In genomic region chr17:76833034-76833689, GRCh38 we compare ENCODE assay signal across 2 cellular contexts.
TF ChIP-seq lines count a peak whose summit lies in the region.

No MANE protein-coding gene starts in this region.

TF ChIP-seq in HCT116, 20 proteins besides CTCF, POLR2A, EP300 and RAD21 (continued from another document):
- TF ChIP-seq REST (IDR thresholded peaks at IDR 0.05; ENCODE audit: low read depth) (no peak), ZFX (IDR thresholded peaks at IDR 0.05) (no peak), CEBPB (IDR thresholded peaks at IDR 0.05; ENCODE audit: low read depth) (no peak), CBX3 (IDR thresholded peaks at IDR 0.05; ENCODE audit: low read depth) (no peak), TCF7L2 (IDR thresholded peaks at IDR 0.05; ENCODE audit: borderline replicate concordance, extremely low read depth, insufficient read depth, insufficient read length) (no peak), EGR1 (IDR thresholded peaks at IDR 0.05; ENCODE audit: low read depth) (no peak), EZH2 (IDR thresholded peaks at IDR 0.05) (no peak)

TF ChIP-seq in K562, 482 proteins besides CTCF, POLR2A, EP300 and RAD21 (continued from another document):
- TF ChIP-seq TOE1 (IDR thresholded peaks at IDR 0.05; ENCODE audit: borderline replicate concordance) (peak; percentile 66; the same call in 1 of the 2 replicates), TOE1 (CRISPR knock-in tag; IDR thresholded peaks at IDR 0.05; ENCODE audit: borderline replicate concordance, low read depth) (no peak), PKNOX1 (IDR thresholded peaks at IDR 0.05) (peak; percentile 55; the same call in 1 of the 2 replicates), RAD51 (IDR thresholded peaks at IDR 0.05; ENCODE audit: borderline replicate concordance, low read depth) (peak; percentile 50; the same call in 1 of the 2 replicates), USF2 (CRISPR knock-in tag; IDR thresholded peaks at IDR 0.05) (peak; percentile 33; the same call in 1 of the 2 replicates), ZNF263 (CRISPR knock-in tag; IDR thresholded peaks at IDR 0.05; ENCODE audit: borderline replicate concordance) (peak; percentile 49; the same call in 1 of the 2 replicates), ZFP30 (CRISPR knock-in tag; IDR thresholded peaks at IDR 0.05; ENCODE audit: borderline replicate concordance) (no peak)
- TF ChIP-seq, protein P1, sequence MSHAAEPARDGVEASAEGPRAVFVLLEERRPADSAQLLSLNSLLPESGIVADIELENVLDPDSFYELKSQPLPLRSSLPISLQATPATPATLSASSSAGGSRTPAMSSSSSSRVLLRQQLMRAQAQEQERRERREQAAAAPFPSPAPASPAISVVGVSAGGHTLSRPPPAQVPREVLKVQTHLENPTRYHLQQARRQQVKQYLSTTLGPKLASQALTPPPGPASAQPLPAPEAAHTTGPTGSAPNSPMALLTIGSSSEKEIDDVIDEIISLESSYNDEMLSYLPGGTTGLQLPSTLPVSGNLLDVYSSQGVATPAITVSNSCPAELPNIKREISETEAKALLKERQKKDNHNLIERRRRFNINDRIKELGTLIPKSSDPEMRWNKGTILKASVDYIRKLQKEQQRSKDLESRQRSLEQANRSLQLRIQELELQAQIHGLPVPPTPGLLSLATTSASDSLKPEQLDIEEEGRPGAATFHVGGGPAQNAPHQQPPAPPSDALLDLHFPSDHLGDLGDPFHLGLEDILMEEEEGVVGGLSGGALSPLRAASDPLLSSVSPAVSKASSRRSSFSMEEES (CRISPR knock-in tag; IDR thresholded peaks at IDR 0.05) = peak; percentile 85
